Comparison of ENCODE assay signal across 2 cellular contexts in the genomic region with DNA sequence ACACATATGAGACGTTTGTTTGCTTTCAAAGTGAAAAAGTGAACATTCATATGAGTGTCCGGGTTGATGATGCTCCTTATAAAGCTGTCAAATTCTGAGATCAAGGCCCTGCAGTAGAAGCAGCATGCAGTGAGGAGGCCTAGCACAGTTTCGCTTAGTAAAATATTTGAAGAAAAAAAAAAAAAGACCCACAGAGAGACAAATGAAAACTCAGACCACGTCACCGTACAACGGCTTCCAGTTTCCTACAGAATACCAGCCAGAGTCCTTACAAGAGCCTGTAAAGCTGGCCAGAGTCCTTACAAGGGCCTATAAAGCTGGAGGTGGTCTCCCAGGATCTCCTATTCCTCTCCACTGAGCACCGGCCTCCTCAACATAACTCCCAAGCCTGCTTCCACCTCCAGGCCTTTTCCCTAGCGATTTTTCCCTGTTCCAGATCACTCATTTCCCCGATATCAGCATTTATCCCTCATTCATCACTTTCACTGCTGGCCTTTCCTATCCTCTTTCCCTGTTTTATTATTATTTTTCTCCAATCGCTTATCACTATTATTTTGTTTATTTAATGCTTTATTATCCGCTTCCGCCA.
TF ChIP-seq lines count a peak whose summit lies in the region.

No MANE protein-coding gene starts in this region.

TF ChIP-seq in HEK293, 187 proteins besides CTCF, POLR2A, EP300 and RAD21 (continues in another document):
- TF ChIP-seq GLIS1 (tag by site-specific recombination; IDR thresholded peaks at IDR 0.05) (peak; percentile 65), ZNF555 (tag by site-specific recombination; conservative IDR thresholded peaks at IDR 0.05) (no peak), IKZF3 (tag by site-specific recombination; IDR thresholded peaks at IDR 0.05) (peak; percentile 87), ZFP41 (tag by site-specific recombination; IDR thresholded peaks at IDR 0.05; ENCODE audit: borderline replicate concordance) (no peak), PRDM1 (tag by site-specific recombination; IDR thresholded peaks at IDR 0.05) (peak; percentile 98), REPIN1 (tag by site-specific recombination; IDR thresholded peaks at IDR 0.05; ENCODE audit: low read depth) (peak; percentile 78; the same call in 1 of the 2 replicates), ZNF548 (tag by site-specific recombination; IDR thresholded peaks at IDR 0.05) (no peak), ZNF660 (tag by site-specific recombination; IDR thresholded peaks at IDR 0.05) (0 out of 2 replicates have a peak, but pooled peaks have one; percentile 10), ZNF121 (tag by site-specific recombination; IDR thresholded peaks at IDR 0.05) (no peak), ZNF335 (tag by site-specific recombination; conservative IDR thresholded peaks at IDR 0.05) (peak; percentile 90), FEZF1 (tag by site-specific recombination; IDR thresholded peaks at IDR 0.05) (peak; percentile 48; the same call in 1 of the 2 replicates), ZNF664 (tag by site-specific recombination; IDR thresholded peaks at IDR 0.05) (peak; percentile 65), ZNF341 (tag by site-specific recombination; IDR thresholded peaks at IDR 0.05; ENCODE audit: low read depth) (peak; percentile 64), ZSCAN30 (tag by site-specific recombination; IDR thresholded peaks at IDR 0.05) (no peak), ZNF561 (tag by site-specific recombination; IDR thresholded peaks at IDR 0.05; ENCODE audit: borderline replicate concordance) (no peak)
- TF ChIP-seq, protein P1, sequence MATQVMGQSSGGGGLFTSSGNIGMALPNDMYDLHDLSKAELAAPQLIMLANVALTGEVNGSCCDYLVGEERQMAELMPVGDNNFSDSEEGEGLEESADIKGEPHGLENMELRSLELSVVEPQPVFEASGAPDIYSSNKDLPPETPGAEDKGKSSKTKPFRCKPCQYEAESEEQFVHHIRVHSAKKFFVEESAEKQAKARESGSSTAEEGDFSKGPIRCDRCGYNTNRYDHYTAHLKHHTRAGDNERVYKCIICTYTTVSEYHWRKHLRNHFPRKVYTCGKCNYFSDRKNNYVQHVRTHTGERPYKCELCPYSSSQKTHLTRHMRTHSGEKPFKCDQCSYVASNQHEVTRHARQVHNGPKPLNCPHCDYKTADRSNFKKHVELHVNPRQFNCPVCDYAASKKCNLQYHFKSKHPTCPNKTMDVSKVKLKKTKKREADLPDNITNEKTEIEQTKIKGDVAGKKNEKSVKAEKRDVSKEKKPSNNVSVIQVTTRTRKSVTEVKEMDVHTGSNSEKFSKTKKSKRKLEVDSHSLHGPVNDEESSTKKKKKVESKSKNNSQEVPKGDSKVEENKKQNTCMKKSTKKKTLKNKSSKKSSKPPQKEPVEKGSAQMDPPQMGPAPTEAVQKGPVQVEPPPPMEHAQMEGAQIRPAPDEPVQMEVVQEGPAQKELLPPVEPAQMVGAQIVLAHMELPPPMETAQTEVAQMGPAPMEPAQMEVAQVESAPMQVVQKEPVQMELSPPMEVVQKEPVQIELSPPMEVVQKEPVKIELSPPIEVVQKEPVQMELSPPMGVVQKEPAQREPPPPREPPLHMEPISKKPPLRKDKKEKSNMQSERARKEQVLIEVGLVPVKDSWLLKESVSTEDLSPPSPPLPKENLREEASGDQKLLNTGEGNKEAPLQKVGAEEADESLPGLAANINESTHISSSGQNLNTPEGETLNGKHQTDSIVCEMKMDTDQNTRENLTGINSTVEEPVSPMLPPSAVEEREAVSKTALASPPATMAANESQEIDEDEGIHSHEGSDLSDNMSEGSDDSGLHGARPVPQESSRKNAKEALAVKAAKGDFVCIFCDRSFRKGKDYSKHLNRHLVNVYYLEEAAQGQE (tag by site-specific recombination; IDR thresholded peaks at IDR 0.05): peak; percentile 35; the same call in 1 of the 2 replicates
- TF ChIP-seq, protein P2, sequence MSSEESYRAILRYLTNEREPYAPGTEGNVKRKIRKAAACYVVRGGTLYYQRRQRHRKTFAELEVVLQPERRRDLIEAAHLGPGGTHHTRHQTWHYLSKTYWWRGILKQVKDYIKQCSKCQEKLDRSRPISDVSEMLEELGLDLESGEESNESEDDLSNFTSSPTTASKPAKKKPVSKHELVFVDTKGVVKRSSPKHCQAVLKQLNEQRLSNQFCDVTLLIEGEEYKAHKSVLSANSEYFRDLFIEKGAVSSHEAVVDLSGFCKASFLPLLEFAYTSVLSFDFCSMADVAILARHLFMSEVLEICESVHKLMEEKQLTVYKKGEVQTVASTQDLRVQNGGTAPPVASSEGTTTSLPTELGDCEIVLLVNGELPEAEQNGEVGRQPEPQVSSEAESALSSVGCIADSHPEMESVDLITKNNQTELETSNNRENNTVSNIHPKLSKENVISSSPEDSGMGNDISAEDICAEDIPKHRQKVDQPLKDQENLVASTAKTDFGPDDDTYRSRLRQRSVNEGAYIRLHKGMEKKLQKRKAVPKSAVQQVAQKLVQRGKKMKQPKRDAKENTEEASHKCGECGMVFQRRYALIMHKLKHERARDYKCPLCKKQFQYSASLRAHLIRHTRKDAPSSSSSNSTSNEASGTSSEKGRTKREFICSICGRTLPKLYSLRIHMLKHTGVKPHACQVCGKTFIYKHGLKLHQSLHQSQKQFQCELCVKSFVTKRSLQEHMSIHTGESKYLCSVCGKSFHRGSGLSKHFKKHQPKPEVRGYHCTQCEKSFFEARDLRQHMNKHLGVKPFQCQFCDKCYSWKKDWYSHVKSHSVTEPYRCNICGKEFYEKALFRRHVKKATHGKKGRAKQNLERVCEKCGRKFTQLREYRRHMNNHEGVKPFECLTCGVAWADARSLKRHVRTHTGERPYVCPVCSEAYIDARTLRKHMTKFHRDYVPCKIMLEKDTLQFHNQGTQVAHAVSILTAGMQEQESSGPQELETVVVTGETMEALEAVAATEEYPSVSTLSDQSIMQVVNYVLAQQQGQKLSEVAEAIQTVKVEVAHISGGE (tag by site-specific recombination; conservative IDR thresholded peaks at IDR 0.05; ENCODE audit: low read depth): peak; percentile 6; the same call in 1 of the 2 replicates
- TF ChIP-seq, protein P3, sequence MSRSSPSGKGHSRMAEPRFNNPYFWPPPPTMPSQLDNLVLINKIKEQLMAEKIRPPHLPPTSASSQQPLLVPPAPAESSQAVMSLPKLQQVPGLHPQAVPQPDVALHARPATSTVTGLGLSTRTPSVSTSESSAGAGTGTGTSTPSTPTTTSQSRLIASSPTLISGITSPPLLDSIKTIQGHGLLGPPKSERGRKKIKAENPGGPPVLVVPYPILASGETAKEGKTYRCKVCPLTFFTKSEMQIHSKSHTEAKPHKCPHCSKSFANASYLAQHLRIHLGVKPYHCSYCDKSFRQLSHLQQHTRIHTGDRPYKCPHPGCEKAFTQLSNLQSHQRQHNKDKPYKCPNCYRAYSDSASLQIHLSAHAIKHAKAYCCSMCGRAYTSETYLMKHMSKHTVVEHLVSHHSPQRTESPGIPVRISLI (tag by site-specific recombination; IDR thresholded peaks at IDR 0.05): peak; percentile 26; the same call in 1 of the 2 replicates
- TF ChIP-seq, protein P4, sequence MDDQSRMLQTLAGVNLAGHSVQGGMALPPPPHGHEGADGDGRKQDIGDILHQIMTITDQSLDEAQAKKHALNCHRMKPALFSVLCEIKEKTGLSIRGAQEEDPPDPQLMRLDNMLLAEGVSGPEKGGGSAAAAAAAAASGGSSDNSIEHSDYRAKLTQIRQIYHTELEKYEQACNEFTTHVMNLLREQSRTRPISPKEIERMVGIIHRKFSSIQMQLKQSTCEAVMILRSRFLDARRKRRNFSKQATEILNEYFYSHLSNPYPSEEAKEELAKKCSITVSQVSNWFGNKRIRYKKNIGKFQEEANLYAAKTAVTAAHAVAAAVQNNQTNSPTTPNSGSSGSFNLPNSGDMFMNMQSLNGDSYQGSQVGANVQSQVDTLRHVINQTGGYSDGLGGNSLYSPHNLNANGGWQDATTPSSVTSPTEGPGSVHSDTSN (CRISPR knock-in tag; IDR thresholded peaks at IDR 0.05): no peak

TF ChIP-seq in HepG2, 621 proteins besides CTCF, POLR2A, EP300 and RAD21 (continues in another document):
- TF ChIP-seq ZNF264 (CRISPR knock-in tag; IDR thresholded peaks at IDR 0.05) (peak; percentile 11; the same call in 1 of the 2 replicates), ZBTB42 (CRISPR knock-in tag; IDR thresholded peaks at IDR 0.05) (no peak), JARID2 (CRISPR knock-in tag; IDR thresholded peaks at IDR 0.05; ENCODE audit: insufficient replicate concordance) (no peak), KAT2B (IDR thresholded peaks at IDR 0.05; ENCODE audit: borderline replicate concordance, low read depth, low read length) (no peak), SP5 (CRISPR knock-in tag; IDR thresholded peaks at IDR 0.05; ENCODE audit: borderline replicate concordance, low read depth) (no peak), CBX2 (IDR thresholded peaks at IDR 0.05; ENCODE audit: low read depth, low read length) (no peak), CBX2 (CRISPR knock-in tag; IDR thresholded peaks at IDR 0.05; ENCODE audit: low read depth) (no peak), MAFF (IDR thresholded peaks at IDR 0.05; ENCODE audit: low read depth, low read length) (peak; percentile 52; the same call in 1 of the 2 replicates), ZNF850 (CRISPR knock-in tag; conservative IDR thresholded peaks at IDR 0.05) (0 out of 2 replicates have a peak, but pooled peaks have one; percentile 22), ZNF83 (CRISPR knock-in tag; IDR thresholded peaks at IDR 0.05; ENCODE audit: borderline replicate concordance) (no peak), ZFX (CRISPR knock-in tag; IDR thresholded peaks at IDR 0.05; ENCODE audit: low read depth) (peak; percentile 79), ZNF24 (IDR thresholded peaks at IDR 0.05) (no peak), ZSCAN20 (CRISPR knock-in tag; IDR thresholded peaks at IDR 0.05; ENCODE audit: borderline replicate concordance) (0 out of 2 replicates have a peak, but pooled peaks have one; percentile 23), ZMYM3 (CRISPR knock-in tag; IDR thresholded peaks at IDR 0.05) (no peak), FOXM1 (CRISPR knock-in tag; IDR thresholded peaks at IDR 0.05) (no peak), ZFY (CRISPR knock-in tag; IDR thresholded peaks at IDR 0.05) (peak; percentile 60), HNRNPH1 (optimal IDR thresholded peaks at IDR 0.05; ENCODE audit: low read depth, low read length) (no peak), ZNF446 (CRISPR knock-in tag; IDR thresholded peaks at IDR 0.05) (no peak), ZNF274 (CRISPR knock-in tag; IDR thresholded peaks at IDR 0.05) (no peak), CAMTA2 (CRISPR knock-in tag; IDR thresholded peaks at IDR 0.05; ENCODE audit: borderline replicate concordance) (no peak), CREB1 (IDR thresholded peaks at IDR 0.05) (0 out of 2 replicates have a peak, but pooled peaks have one; percentile 8), CREB1 (CRISPR knock-in tag; IDR thresholded peaks at IDR 0.05) (no peak), MAFK (conservative IDR thresholded peaks at IDR 0.05 in 1 of 2, IDR thresholded peaks at IDR 0.05 in 1 of 2; ENCODE audit: low read length in 2 of 2) (peak; percentile 63 to 77), ZNF776 (CRISPR knock-in tag; IDR thresholded peaks at IDR 0.05) (no peak), HDAC1 (CRISPR knock-in tag; IDR thresholded peaks at IDR 0.05) (no peak), SATB2 (CRISPR knock-in tag; IDR thresholded peaks at IDR 0.05) (0 out of 2 replicates have a peak, but pooled peaks have one; percentile 66), AGO2 (optimal IDR thresholded peaks at IDR 0.05; ENCODE audit: low read depth, low read length) (no peak)
- TF ChIP-seq, protein P5, sequence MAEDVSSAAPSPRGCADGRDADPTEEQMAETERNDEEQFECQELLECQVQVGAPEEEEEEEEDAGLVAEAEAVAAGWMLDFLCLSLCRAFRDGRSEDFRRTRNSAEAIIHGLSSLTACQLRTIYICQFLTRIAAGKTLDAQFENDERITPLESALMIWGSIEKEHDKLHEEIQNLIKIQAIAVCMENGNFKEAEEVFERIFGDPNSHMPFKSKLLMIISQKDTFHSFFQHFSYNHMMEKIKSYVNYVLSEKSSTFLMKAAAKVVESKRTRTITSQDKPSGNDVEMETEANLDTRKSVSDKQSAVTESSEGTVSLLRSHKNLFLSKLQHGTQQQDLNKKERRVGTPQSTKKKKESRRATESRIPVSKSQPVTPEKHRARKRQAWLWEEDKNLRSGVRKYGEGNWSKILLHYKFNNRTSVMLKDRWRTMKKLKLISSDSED (CRISPR knock-in tag; IDR thresholded peaks at IDR 0.05): no peak
- TF ChIP-seq, protein P6, sequence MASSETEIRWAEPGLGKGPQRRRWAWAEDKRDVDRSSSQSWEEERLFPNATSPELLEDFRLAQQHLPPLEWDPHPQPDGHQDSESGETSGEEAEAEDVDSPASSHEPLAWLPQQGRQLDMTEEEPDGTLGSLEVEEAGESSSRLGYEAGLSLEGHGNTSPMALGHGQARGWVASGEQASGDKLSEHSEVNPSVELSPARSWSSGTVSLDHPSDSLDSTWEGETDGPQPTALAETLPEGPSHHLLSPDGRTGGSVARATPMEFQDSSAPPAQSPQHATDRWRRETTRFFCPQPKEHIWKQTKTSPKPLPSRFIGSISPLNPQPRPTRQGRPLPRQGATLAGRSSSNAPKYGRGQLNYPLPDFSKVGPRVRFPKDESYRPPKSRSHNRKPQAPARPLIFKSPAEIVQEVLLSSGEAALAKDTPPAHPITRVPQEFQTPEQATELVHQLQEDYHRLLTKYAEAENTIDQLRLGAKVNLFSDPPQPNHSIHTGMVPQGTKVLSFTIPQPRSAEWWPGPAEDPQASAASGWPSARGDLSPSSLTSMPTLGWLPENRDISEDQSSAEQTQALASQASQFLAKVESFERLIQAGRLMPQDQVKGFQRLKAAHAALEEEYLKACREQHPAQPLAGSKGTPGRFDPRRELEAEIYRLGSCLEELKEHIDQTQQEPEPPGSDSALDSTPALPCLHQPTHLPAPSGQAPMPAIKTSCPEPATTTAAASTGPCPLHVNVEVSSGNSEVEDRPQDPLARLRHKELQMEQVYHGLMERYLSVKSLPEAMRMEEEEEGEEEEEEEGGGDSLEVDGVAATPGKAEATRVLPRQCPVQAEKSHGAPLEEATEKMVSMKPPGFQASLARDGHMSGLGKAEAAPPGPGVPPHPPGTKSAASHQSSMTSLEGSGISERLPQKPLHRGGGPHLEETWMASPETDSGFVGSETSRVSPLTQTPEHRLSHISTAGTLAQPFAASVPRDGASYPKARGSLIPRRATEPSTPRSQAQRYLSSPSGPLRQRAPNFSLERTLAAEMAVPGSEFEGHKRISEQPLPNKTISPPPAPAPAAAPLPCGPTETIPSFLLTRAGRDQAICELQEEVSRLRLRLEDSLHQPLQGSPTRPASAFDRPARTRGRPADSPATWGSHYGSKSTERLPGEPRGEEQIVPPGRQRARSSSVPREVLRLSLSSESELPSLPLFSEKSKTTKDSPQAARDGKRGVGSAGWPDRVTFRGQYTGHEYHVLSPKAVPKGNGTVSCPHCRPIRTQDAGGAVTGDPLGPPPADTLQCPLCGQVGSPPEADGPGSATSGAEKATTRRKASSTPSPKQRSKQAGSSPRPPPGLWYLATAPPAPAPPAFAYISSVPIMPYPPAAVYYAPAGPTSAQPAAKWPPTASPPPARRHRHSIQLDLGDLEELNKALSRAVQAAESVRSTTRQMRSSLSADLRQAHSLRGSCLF (CRISPR knock-in tag; IDR thresholded peaks at IDR 0.05; ENCODE audit: borderline replicate concordance): 0 out of 2 replicates have a peak, but pooled peaks have one; percentile 21
- TF ChIP-seq, protein P7, sequence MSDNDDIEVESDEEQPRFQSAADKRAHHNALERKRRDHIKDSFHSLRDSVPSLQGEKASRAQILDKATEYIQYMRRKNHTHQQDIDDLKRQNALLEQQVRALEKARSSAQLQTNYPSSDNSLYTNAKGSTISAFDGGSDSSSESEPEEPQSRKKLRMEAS (IDR thresholded peaks at IDR 0.05): 0 out of 2 replicates have a peak, but pooled peaks have one; percentile 18
